ENCODE assay signal across 20 cellular contexts in genomic region chr10:85032981-85033380, GRCh38.
DNase-seq lines count a peak whose midpoint lies in the region; TF ChIP-seq lines count a peak whose summit lies in the region.
"Had no signal": no experiment of that assay in that cellular context is flagged by ENCODE, and none has a peak within 500 bp of the region (broad histone marks: within the 10 kb centered on the region; RNA-seq: fewer than 3 reads in every experiment).

No MANE protein-coding gene starts in this region.

- WGBS in prostate gland, result 36% methylated on average over 1 of the region's 1 CpG

- DNase-seq in DMS53 (lab: John Stamatoyannopoulos, UW) (peak; percentile 43), DMS53 treated with DMSO at 0.1 percent for 48 hours (lab: John Stamatoyannopoulos, UW; ENCODE audit: unreplicated experiment) (no peak), NCI-H524 (lab: John Stamatoyannopoulos, UW) (peak; percentile 3 to 62), NCI-H524 treated with DMSO at 0.1 percent for 48 hours (lab: John Stamatoyannopoulos, UW) (no peak), COLO668 (lab: John Stamatoyannopoulos, UW; ENCODE audit: unreplicated experiment) (peak; percentile 24), prostate gland (ENCODE audit: low spot score) (peak; percentile 6)
- no peak for DNase-seq in activated CD4-positive, alpha-beta T cell treated with anti-CD3 and anti-CD28 coated beads, Interleukin-2, amount 50 U/mL, for 1 hour
- DNase-seq: 8988T; ACHN; AML-193; BE2C; Calu3; CD4-positive, alpha-beta T cell; CD8-positive, alpha-beta memory T cell; COR-L47; DND-41; GOT3 had no signal

- no peaks in the 10 kb centered on the region for H3K36me3 ChIP-seq in prostate gland
- H3K36me3 ChIP-seq: BE2C; BLaER1 treated with 17β-estradiol and CSF1 and Interleukin-3, amounts not matched to agents 10 nM and 100 nM; HAP-1 had no signal

- H3K9me3 ChIP-seq in prostate gland, result no peaks in the 10 kb centered on the region
- H3K9me3 ChIP-seq: A549, BE2C, HAP-1 had no signal

- no peaks in the 10 kb centered on the region for H3K27me3 ChIP-seq in prostate gland (replicated peaks; ENCODE audit: insufficient read depth)
- H3K27me3 ChIP-seq: BE2C; BLaER1 treated with 17β-estradiol and CSF1 and Interleukin-3, amounts not matched to agents 10 nM and 100 nM had no signal

- no peaks in the 10 kb centered on the region for H3K4me1 ChIP-seq in prostate gland (replicated peaks)
- H3K4me1 ChIP-seq: A549; BE2C; BLaER1 treated with 17β-estradiol and CSF1 and Interleukin-3, amounts not matched to agents 10 nM and 100 nM; HAP-1 had no signal

- H3K4me3 ChIP-seq in prostate gland, result no peak overlapping the region
- H3K4me3 ChIP-seq: A549; BLaER1 treated with 17β-estradiol and CSF1 and Interleukin-3, amounts not matched to agents 10 nM and 100 nM; HAP-1 had no signal

- no peak for TF ChIP-seq CTCF in prostate gland (IDR thresholded peaks at IDR 0.05)

- H3K27ac ChIP-seq in prostate gland, result no peak overlapping the region
- H3K27ac ChIP-seq: A549; BLaER1 treated with 17β-estradiol and CSF1 and Interleukin-3, amounts not matched to agents 10 nM and 100 nM had no signal

- intact Hi-C loops in prostate gland (cut with DNase I), result no loop called here

- no peak for TF ChIP-seq POLR2A in prostate gland (IDR thresholded peaks at IDR 0.05)

Comparison
In these comparisons a context has a peak if more than half of its experiments do, and no peak if none do; other contexts are left out.
1. DNase-seq: peak in DMS53 (single experiment), NCI-H524 (2 of 2), COLO668 (single experiment) and prostate gland (single experiment); none in DMS53 treated with DMSO at 0.1 percent for 48 hours (single experiment), NCI-H524 treated with DMSO at 0.1 percent for 48 hours (single experiment) and activated CD4-positive, alpha-beta T cell treated with anti-CD3 and anti-CD28 coated beads, Interleukin-2, amount 50 U/mL, for 1 hour (single experiment).